ENCODE assay signal across 8 cellular contexts in the genomic region with DNA sequence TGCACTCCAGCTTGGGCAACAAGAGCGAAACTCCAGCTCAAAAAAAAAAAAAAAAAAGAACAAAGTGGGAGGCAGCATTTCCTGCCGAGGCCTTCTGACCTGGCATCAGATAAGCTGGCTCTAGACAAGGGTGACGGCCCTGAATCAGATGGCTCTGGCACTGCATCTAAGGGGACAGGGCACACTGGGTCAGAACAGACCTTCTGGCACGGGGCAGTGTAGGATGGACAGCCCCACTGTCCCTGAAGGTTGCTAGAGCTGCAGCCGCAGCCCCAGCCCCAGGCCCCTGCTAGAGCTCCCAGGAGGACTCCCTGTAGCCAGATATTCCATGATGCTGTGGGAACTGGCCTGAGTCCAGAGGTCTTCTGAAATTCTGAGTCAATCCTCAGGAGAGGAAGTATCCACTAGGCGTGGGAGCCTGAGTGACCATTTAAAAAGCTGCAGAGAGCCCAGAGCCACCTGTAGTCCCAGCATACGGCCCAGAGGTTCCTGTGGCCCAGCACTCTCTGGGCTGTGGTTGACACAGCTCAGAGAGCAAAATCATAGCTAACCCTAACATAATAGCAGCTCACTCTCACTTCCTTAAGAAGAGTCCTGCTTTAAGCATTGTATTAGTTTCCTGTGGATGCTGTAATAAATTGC.
DNase-seq lines count a peak whose midpoint lies in the region; ATAC-seq and TF ChIP-seq lines count a peak whose summit lies in the region.

No MANE protein-coding gene starts in this region.

- H3K4me3 ChIP-seq in WERI-Rb-1 (ENCODE audit: low read depth, low read length), result no peak overlapping the region

- ATAC-seq in GM18861 (IDR thresholded peaks at IDR 0.05; ENCODE audit: unreplicated experiment) (peak; percentile 98), HG02852 (IDR thresholded peaks at IDR 0.05; ENCODE audit: unreplicated experiment) (peak; percentile 98), left colon (no peak)
- no peak for ATAC-seq in effector memory CD8-positive, alpha-beta T cell (replicated peaks)

- H3K36me3 ChIP-seq in WERI-Rb-1, result no peaks in the 10 kb centered on the region

- H3K4me3 Mint-ChIP-seq in effector memory CD8-positive, alpha-beta T cell, result no peak overlapping the region

- no peak overlapping the region for H3K27ac ChIP-seq in WERI-Rb-1

- no peak for TF ChIP-seq CTCF in WERI-Rb-1 (IDR thresholded peaks at IDR 0.05; ENCODE audit: low read depth, low read length)

- H3K9me3 ChIP-seq in WERI-Rb-1 (ENCODE audit: severe bottlenecking), result no peaks in the 10 kb centered on the region

- DNase-seq in RPMI8226 (peak; percentile 40), left kidney (ENCODE audit: low read depth, low spot score) (peak; percentile 14), WERI-Rb-1 (no peak), left colon (no peak)
- DNase-seq in effector memory CD8-positive, alpha-beta T cell, result no peak
- no peak for DNase-seq in activated T-cell treated with anti-CD3 and anti-CD28 coated beads, Interleukin-2, amount 50 U/mL, for 1 hour

- H3K4me1 Mint-ChIP-seq in effector memory CD8-positive, alpha-beta T cell (ENCODE audit: low read depth in 2 of 2), result no peaks in the 10 kb centered on the region

- H3K27me3 Mint-ChIP-seq in effector memory CD8-positive, alpha-beta T cell, result peaks cover 1 to 3% of the 10 kb centered on the region in 2 donors

- H3K9me3 Mint-ChIP-seq in effector memory CD8-positive, alpha-beta T cell, result no peaks in the 10 kb centered on the region

- H3K27ac Mint-ChIP-seq in effector memory CD8-positive, alpha-beta T cell, result no peak overlapping the region

- no peaks in the 10 kb centered on the region for H3K36me3 Mint-ChIP-seq in effector memory CD8-positive, alpha-beta T cell (ENCODE audit: insufficient read depth)

- intact Hi-C loops in left colon (cut with DNase I, micrococcal nuclease), result no loop called here

- H3K27me3 ChIP-seq in WERI-Rb-1 (ENCODE audit: insufficient read depth, low read depth, severe bottlenecking), result no peaks in the 10 kb centered on the region

Comparison
In these comparisons a context has a peak if more than half of its experiments do, and no peak if none do; other contexts are left out.
1. ATAC-seq: peak in GM18861 (single experiment) and HG02852 (single experiment); none in effector memory CD8-positive, alpha-beta T cell (single experiment) and left colon (single experiment).
2. DNase-seq: peak in RPMI8226 (single experiment) and left kidney (single experiment); none in effector memory CD8-positive, alpha-beta T cell (0 of 3), activated T-cell treated with anti-CD3 and anti-CD28 coated beads, Interleukin-2, amount 50 U/mL, for 1 hour (single experiment), WERI-Rb-1 (single experiment) and left colon (0 of 2).